In genomic region chr1:226046240-226046639, GRCh38 we compare ENCODE assay signal across 23 cellular contexts. TPM values are rescaled to one million over a fixed set of nuclear protein-coding genes. Genes with fewer than 3 reads are reported as not detected.
DNase-seq lines count a peak whose midpoint lies in the region; ATAC-seq, FAIRE-seq and TF ChIP-seq lines count a peak whose summit lies in the region.
"Had no signal": no experiment of that assay in that cellular context is flagged by ENCODE, and none has a peak within 500 bp of the region (broad histone marks: within the 10 kb centered on the region; RNA-seq: fewer than 3 reads in every experiment).

No MANE protein-coding gene starts in this region.

- H3K9me3 Mint-ChIP-seq in activated CD4-positive, alpha-beta memory T cell treated with anti-CD3 and anti-CD28 coated beads, Interleukin-2, amount 10 ng/mL, durations not matched to agents 7 days and 5 days, result no peaks in the 10 kb centered on the region
- no peaks in the 10 kb centered on the region for H3K9me3 Mint-ChIP-seq in CD8-positive, alpha-beta T cell
- H3K9me3 Mint-ChIP-seq: activated CD4-positive, alpha-beta T cell treated with anti-CD3 and anti-CD28 coated beads, Interleukin-2, amount 10 ng/mL, durations not matched to agents 7 days and 5 days; activated T-helper 1 cell treated with anti-CD3 and anti-CD28 coated beads, Interleukin-12 subunit alpha, Interleukin-12 subunit beta, Interleukin-2, Interleukin-4 antibody, amounts not matched to agents 30 ng/mL and 10 ng/mL and 1 ng/mL, durations not matched to agents 14 hours and 24 hours and 36 hours; naive thymus-derived CD8-positive, alpha-beta T cell; stimulated activated effector memory CD8-positive, alpha-beta T cell treated with anti-CD3 and anti-CD28 coated beads, Interleukin-12 subunit alpha, Interleukin-12 subunit beta, amount 100 ng/mL, for 72 hours had no signal

- CTCF ChIA-PET in activated CD4-positive, alpha-beta memory T cell treated with anti-CD3 and anti-CD28 coated beads, Interleukin-2, amount 10 ng/mL, durations not matched to agents 7 days and 5 days (lab: Charles Lee), result no interaction called here
- CTCF ChIA-PET in CD8-positive, alpha-beta T cell (lab: Charles Lee), result no interaction called here

- H3K27me3 ChIP-seq in CD8-positive, alpha-beta T cell (ENCODE audit: insufficient read depth, low read length), result no peaks in the 10 kb centered on the region
- H3K27me3 ChIP-seq: right atrium auricular region had no signal

- H3K27ac ChIP-seq in CD8-positive, alpha-beta T cell (ENCODE audit: low read depth, low read length), result no peak overlapping the region
- H3K27ac ChIP-seq: left ventricle myocardium inferior, right atrium auricular region, RWPE1 had no signal

- no peaks in the 10 kb centered on the region for H3K36me3 ChIP-seq in CD8-positive, alpha-beta T cell (ENCODE audit: insufficient read depth, low read length)
- H3K36me3 ChIP-seq: left ventricle myocardium inferior, right atrium auricular region had no signal

- H3K4me3 ChIP-seq in CD8-positive, alpha-beta T cell (ENCODE audit: low read depth, low read length), result no peak overlapping the region
- H3K4me3 ChIP-seq: left ventricle myocardium inferior, right atrium auricular region had no signal

- H3K9me3 ChIP-seq in CD8-positive, alpha-beta T cell (ENCODE audit: low read length), result no peaks in the 10 kb centered on the region
- H3K9me3 ChIP-seq: left ventricle myocardium inferior, right atrium auricular region had no signal

- intact Hi-C loops in CD8-positive, alpha-beta T cell (cut with DNase I, micrococcal nuclease), result no loop called here

- ATAC-seq in esophagus mucosa, result peak; percentile 74
- ATAC-seq in GM21786 (IDR thresholded peaks at IDR 0.05; ENCODE audit: unreplicated experiment), result no peak
- no peak for ATAC-seq in CD8-positive, alpha-beta T cell
- ATAC-seq: naive thymus-derived CD8-positive, alpha-beta T cell; stimulated activated effector memory CD8-positive, alpha-beta T cell treated with anti-CD3 and anti-CD28 coated beads, Interleukin-12 subunit alpha, Interleukin-12 subunit beta, amount 100 ng/mL, for 72 hours had no signal

- POLR2A ChIA-PET in activated CD4-positive, alpha-beta memory T cell treated with anti-CD3 and anti-CD28 coated beads, Interleukin-2, amount 10 ng/mL, durations not matched to agents 7 days and 5 days (lab: Charles Lee), result no interaction called here
- POLR2A ChIA-PET in CD8-positive, alpha-beta T cell (lab: Charles Lee), result no interaction called here

- FAIRE-seq in RCC 7860 (lab: Jason Lieb, UNC), result peak; percentile 94
- FAIRE-seq: urothelium cell line had no signal

- no peaks in the 10 kb centered on the region for H3K36me3 Mint-ChIP-seq in activated CD4-positive, alpha-beta memory T cell treated with anti-CD3 and anti-CD28 coated beads, Interleukin-2, amount 10 ng/mL, durations not matched to agents 7 days and 5 days (ENCODE audit: low read depth)
- H3K36me3 Mint-ChIP-seq in CD8-positive, alpha-beta T cell, result peaks cover 6% of the 10 kb centered on the region
- H3K36me3 Mint-ChIP-seq: stimulated activated effector memory CD8-positive, alpha-beta T cell treated with anti-CD3 and anti-CD28 coated beads, Interleukin-12 subunit alpha, Interleukin-12 subunit beta, amount 100 ng/mL, for 72 hours had no signal

- H3K4me1 Mint-ChIP-seq in activated CD4-positive, alpha-beta memory T cell treated with anti-CD3 and anti-CD28 coated beads, Interleukin-2, amount 10 ng/mL, durations not matched to agents 7 days and 5 days, result no peaks in the 10 kb centered on the region
- no peaks in the 10 kb centered on the region for H3K4me1 Mint-ChIP-seq in CD8-positive, alpha-beta T cell (ENCODE audit: low read depth)
- H3K4me1 Mint-ChIP-seq: activated CD4-positive, alpha-beta T cell treated with anti-CD3 and anti-CD28 coated beads, Interleukin-2, amount 10 ng/mL, durations not matched to agents 7 days and 5 days had no signal

- no peaks in the 10 kb centered on the region for H3K27me3 Mint-ChIP-seq in activated CD4-positive, alpha-beta memory T cell treated with anti-CD3 and anti-CD28 coated beads, Interleukin-2, amount 10 ng/mL, durations not matched to agents 7 days and 5 days
- no peaks in the 10 kb centered on the region for H3K27me3 Mint-ChIP-seq in CD8-positive, alpha-beta T cell (ENCODE audit: low read depth)
- H3K27me3 Mint-ChIP-seq: naive thymus-derived CD8-positive, alpha-beta T cell had no signal

- H3K4me1 ChIP-seq in CD8-positive, alpha-beta T cell (ENCODE audit: insufficient read depth, low read length), result no peaks in the 10 kb centered on the region
- H3K4me1 ChIP-seq: left ventricle myocardium inferior, right atrium auricular region had no signal

- DNase-seq in ELR (ENCODE audit: low read depth), result peak; percentile 90
- peak; percentile 72 for DNase-seq in RCC 7860 (ENCODE audit: low spot score)
- peak; percentile 88 for DNase-seq in myocyte (ENCODE audit: low read depth)
- DNase-seq in effector CD8-positive, alpha-beta T cell (lab: John Stamatoyannopoulos, UW), result no peak
- no peak for DNase-seq in activated CD4-positive, alpha-beta memory T cell treated with anti-CD3 and anti-CD28 coated beads, Interleukin-2, amount 10 ng/mL, durations not matched to agents 7 days and 5 days
- no peak for DNase-seq in CD8-positive, alpha-beta T cell
- DNase-seq: activated CD4-positive, alpha-beta T cell treated with anti-CD3 and anti-CD28 coated beads, Interleukin-2, amount 10 ng/mL, durations not matched to agents 7 days and 5 days; anterior cingulate cortex; C1 segment of cervical spinal cord; effector memory CD4-positive, alpha-beta T cell; head of caudate nucleus; left ventricle myocardium inferior; naive thymus-derived CD8-positive, alpha-beta T cell; NCI-H146; stimulated activated CD4-positive, alpha-beta T cell treated with anti-CD3 and anti-CD28 coated beads, Interleukin-4, amount 100 ng/mL, for 4 hours; T-helper 2 cell had no signal

- H3K27ac Mint-ChIP-seq in activated CD4-positive, alpha-beta memory T cell treated with anti-CD3 and anti-CD28 coated beads, Interleukin-2, amount 10 ng/mL, durations not matched to agents 7 days and 5 days, result no peak overlapping the region
- H3K27ac Mint-ChIP-seq in CD8-positive, alpha-beta T cell, result no peak overlapping the region
- H3K27ac Mint-ChIP-seq: activated CD4-positive, alpha-beta T cell treated with anti-CD3 and anti-CD28 coated beads, Interleukin-2, amount 10 ng/mL, durations not matched to agents 7 days and 5 days; activated T-helper 1 cell treated with anti-CD3 and anti-CD28 coated beads, Interleukin-12 subunit alpha, Interleukin-12 subunit beta, Interleukin-2, Interleukin-4 antibody, amounts not matched to agents 30 ng/mL and 10 ng/mL and 1 ng/mL, durations not matched to agents 14 hours and 24 hours and 36 hours; stimulated activated effector memory CD8-positive, alpha-beta T cell treated with anti-CD3 and anti-CD28 coated beads, Interleukin-12 subunit alpha, Interleukin-12 subunit beta, amount 100 ng/mL, for 72 hours had no signal

- TF ChIP-seq CTCF in CD8-positive, alpha-beta T cell (IDR thresholded peaks at IDR 0.05), result no peak

- no peak overlapping the region for H3K4me3 Mint-ChIP-seq in activated CD4-positive, alpha-beta memory T cell treated with anti-CD3 and anti-CD28 coated beads, Interleukin-2, amount 10 ng/mL, durations not matched to agents 7 days and 5 days
- H3K4me3 Mint-ChIP-seq in CD8-positive, alpha-beta T cell, result no peak overlapping the region
- H3K4me3 Mint-ChIP-seq: activated CD4-positive, alpha-beta T cell treated with anti-CD3 and anti-CD28 coated beads, Interleukin-2, amount 10 ng/mL, durations not matched to agents 7 days and 5 days; activated T-helper 1 cell treated with anti-CD3 and anti-CD28 coated beads, Interleukin-12 subunit alpha, Interleukin-12 subunit beta, Interleukin-2, Interleukin-4 antibody, amounts not matched to agents 30 ng/mL and 10 ng/mL and 1 ng/mL, durations not matched to agents 14 hours and 24 hours and 36 hours; naive thymus-derived CD8-positive, alpha-beta T cell; stimulated activated effector memory CD8-positive, alpha-beta T cell treated with anti-CD3 and anti-CD28 coated beads, Interleukin-12 subunit alpha, Interleukin-12 subunit beta, amount 100 ng/mL, for 72 hours had no signal

RNA-seq across cellular contexts. Expression of gene H3-3A, which starts 16.3 kb away (rescaled TPM):
- total RNA-seq in esophagus mucosa (457 TPM), myocyte (288 and 318 TPM in 2 replicates)
- polyA plus RNA-seq in myocyte (2012), result 318 TPM
- 100 to 1,000 TPM; 480 to 486 TPM for total RNA-seq in activated CD4-positive, alpha-beta memory T cell treated with anti-CD3 and anti-CD28 coated beads, Interleukin-2, amount 10 ng/mL, durations not matched to agents 7 days and 5 days
- 100 to 1,000 TPM; 439 to 447 TPM for total RNA-seq in CD8-positive, alpha-beta T cell

RNA-seq across cellular contexts. Expression of gene SDE2, which starts 47.1 kb away (rescaled TPM):
- 9.5 TPM for total RNA-seq in esophagus mucosa
- 29.2 and 31.0 TPM in 2 replicates for total RNA-seq in myocyte
- polyA plus RNA-seq in myocyte (2012), result 8.5 TPM
- 10 to 100 TPM; 19.8 to 20.1 TPM for total RNA-seq in activated CD4-positive, alpha-beta memory T cell treated with anti-CD3 and anti-CD28 coated beads, Interleukin-2, amount 10 ng/mL, durations not matched to agents 7 days and 5 days
- 10 to 100 TPM; 53.3 to 55.3 TPM for total RNA-seq in CD8-positive, alpha-beta T cell

Comparison
In these comparisons a context has a peak if more than half of its experiments do, and no peak if none do; other contexts are left out.
1. DNase-seq: peak in ELR (single experiment), RCC 7860 (single experiment) and myocyte (single experiment); none in effector CD8-positive, alpha-beta T cell (single experiment), activated CD4-positive, alpha-beta memory T cell treated with anti-CD3 and anti-CD28 coated beads, Interleukin-2, amount 10 ng/mL, durations not matched to agents 7 days and 5 days (single experiment) and CD8-positive, alpha-beta T cell (0 of 7).